ENCODE assay signal across 17 cellular contexts in genomic region chr22:30292069-30292970, GRCh38. TPM values are rescaled to one million over a fixed set of nuclear protein-coding genes. Genes with fewer than 3 reads are reported as not detected.
DNase-seq lines count a peak whose midpoint lies in the region; TF ChIP-seq lines count a peak whose summit lies in the region.
"Had no signal": no experiment of that assay in that cellular context is flagged by ENCODE, and none has a peak within 500 bp of the region (broad histone marks: within the 10 kb centered on the region; RNA-seq: fewer than 3 reads in every experiment).

No MANE protein-coding gene starts in this region.

- TF ChIP-seq POLR2A in breast epithelium (IDR thresholded peaks at IDR 0.05) = no peak
- no peak for TF ChIP-seq POLR2A in esophagus muscularis mucosa (IDR thresholded peaks at IDR 0.05; ENCODE audit: low read depth)
- TF ChIP-seq POLR2A in transverse colon (IDR thresholded peaks at IDR 0.05) = no peak

- H3K9me3 ChIP-seq in breast epithelium (no peaks in the 10 kb centered on the region), mammary epithelial cell (replicated peaks; ENCODE audit: insufficient read depth, low read length) (no peaks in the 10 kb centered on the region), esophagus muscularis mucosa (no peaks in the 10 kb centered on the region), parathyroid adenoma (ENCODE audit: control insufficient read depth, low read length) (no peaks in the 10 kb centered on the region), transverse colon (no peaks in the 10 kb centered on the region)
- H3K9me3 ChIP-seq: A549, mucosa of descending colon had no signal

- in situ Hi-C loops in mammary epithelial cell (cut with MboI; ENCODE audit: low sequenced_read_pairs in 2 of 2) = no loop called here
- in situ Hi-C loops in transverse colon (cut with MboI; ENCODE audit: low pct_ligation_motif_present in 1 of 4, low pct_unique_long_range_greater_than_20kb in 1 of 4, low sequenced_read_pairs in 3 of 4) = loop anchor here in 1 of 4 donors (25.0 kb wide), 1 partner anchor 95 kb away; the partner anchor contains the start of genes RNF215 and SEC14L2

- no peak overlapping the region for H3K4me3 ChIP-seq in breast epithelium
- no peak overlapping the region for H3K4me3 ChIP-seq in mammary epithelial cell (replicated peaks in 1 of 3; ENCODE audit: insufficient read depth in 1 of 3, low read depth in 2 of 3, low read length in 3 of 3)
- H3K4me3 ChIP-seq in esophagus muscularis mucosa = no peak overlapping the region
- H3K4me3 ChIP-seq in parathyroid adenoma (ENCODE audit: low read depth, low read length) = no peak overlapping the region
- no peak overlapping the region for H3K4me3 ChIP-seq in transverse colon
- H3K4me3 ChIP-seq: A549, mucosa of descending colon had no signal

- TF ChIP-seq EP300 in esophagus muscularis mucosa (IDR thresholded peaks at IDR 0.05) (no peak), transverse colon (IDR thresholded peaks at IDR 0.05; ENCODE audit: low read depth) (no peak)

- BruUV-seq in mammary epithelial cell (replicated peaks; lab: Mats Ljungman, UMichigan) = no TSS peak

- TF ChIP-seq CTCF in breast epithelium (IDR thresholded peaks at IDR 0.05) = no peak
- no peak for TF ChIP-seq CTCF in mammary epithelial cell (conservative IDR thresholded peaks at IDR 0.05 in 1 of 2, IDR thresholded peaks at IDR 0.05 in 1 of 2; ENCODE audit: extremely low read depth in 1 of 2, insufficient read depth in 1 of 2, low read depth in 1 of 2, low read length in 2 of 2)
- no peak for TF ChIP-seq CTCF in esophagus muscularis mucosa (IDR thresholded peaks at IDR 0.05)
- no peak for TF ChIP-seq CTCF in parathyroid adenoma (IDR thresholded peaks at IDR 0.05)
- TF ChIP-seq CTCF in transverse colon (IDR thresholded peaks at IDR 0.05) = no peak

- DNase-seq in breast epithelium (ENCODE audit: low spot score in 2 of 2) (no peak), mammary epithelial cell (no peak), esophagus muscularis mucosa (ENCODE audit: extremely low spot score) (no peak), transverse colon (no peak), ecto neural progenitor cell (ENCODE audit: low spot score) (no peak), retina (no peak), iPS-NIHi11 (ENCODE audit: low spot score) (no peak)
- DNase-seq: activated CD4-positive, CD25-positive, alpha-beta regulatory T cell treated with anti-CD3 and anti-CD28 coated beads, Interleukin-2, amount 50 U/mL, for 72 hours; GOT3; Kasumi-1; mucosa of descending colon; NCI-H187 treated with DMSO at 0.1 percent for 48 hours; stimulated activated CD4-positive, alpha-beta T cell treated with anti-CD3 and anti-CD28 coated beads, Interleukin-4, amount 100 ng/mL, for 1 hour; T-helper 1 cell had no signal

- H3K4me2 ChIP-seq in mammary epithelial cell (ENCODE audit: insufficient read depth, low read depth, low read length) = no peak overlapping the region
- no peak overlapping the region for H3K4me2 ChIP-seq in parathyroid adenoma (ENCODE audit: low read length)
- H3K4me2 ChIP-seq: A549 had no signal

- H3K79me2 ChIP-seq in mammary epithelial cell (ENCODE audit: insufficient read depth, low read length) (no peaks in the 10 kb centered on the region), parathyroid adenoma (no peaks in the 10 kb centered on the region)

- intact Hi-C loops in breast epithelium (cut with DNase I; ENCODE audit: low total_unique reads) (no loop called here), mammary epithelial cell (cut with micrococcal nuclease) (no loop called here), esophagus muscularis mucosa (cut with DNase I) (no loop called here), transverse colon (cut with DNase I; ENCODE audit: low total_unique reads) (no loop called here)

- no peaks in the 10 kb centered on the region for H4K20me1 ChIP-seq in mammary epithelial cell (ENCODE audit: insufficient read depth, low read length)

- H3K27ac ChIP-seq in breast epithelium (peak overlapping the region; percentile 96 to 98), mammary epithelial cell (ENCODE audit: insufficient read depth, low read depth, low read length) (no peak overlapping the region), esophagus muscularis mucosa (replicated peaks in 1 of 4) (peak overlapping the region; percentile 94 to 99 (median 98)), parathyroid adenoma (peak overlapping the region; percentile 98), transverse colon (peak overlapping the region; percentile 89 to 93 (median 90))
- H3K27ac ChIP-seq: A549 had no signal

- CTCF ChIA-PET in mammary epithelial cell (lab: Charles Lee; ENCODE audit: low non-redundant PET) = no interaction called here

- H3K4me1 ChIP-seq in breast epithelium (peaks cover 16 to 37% of the 10 kb centered on the region in 2 donors), mammary epithelial cell (ENCODE audit: insufficient read depth, low read length) (peaks cover 35% of the 10 kb centered on the region), esophagus muscularis mucosa (peaks cover 41 to 47% (median 45%) of the 10 kb centered on the region in 4 donors), parathyroid adenoma (peaks cover 22% of the 10 kb centered on the region), transverse colon (peaks cover 27 to 37% (median 34%) of the 10 kb centered on the region in 4 donors)

- H2AFZ ChIP-seq in mammary epithelial cell (ENCODE audit: low read depth, low read length) (no peak overlapping the region), parathyroid adenoma (no peak overlapping the region)

- H3K36me3 ChIP-seq in breast epithelium (no peaks in the 10 kb centered on the region), mammary epithelial cell (ENCODE audit: insufficient read depth, low read length) (peaks cover 8% of the 10 kb centered on the region), esophagus muscularis mucosa (peaks cover 37 to 56% (median 54%) of the 10 kb centered on the region in 4 donors), parathyroid adenoma (ENCODE audit: control insufficient read depth, insufficient read depth, low read length) (no peaks in the 10 kb centered on the region), transverse colon (peaks cover 0 to 35% (median 19%) of the 10 kb centered on the region in 4 donors)

- WGBS in mammary epithelial cell (ENCODE audit: low coverage, missing lambda C conversion rate) = 81% methylated on average over 18 of the region's 18 CpGs
- 93% methylated on average over 14 of the region's 18 CpGs for WGBS in esophagus muscularis mucosa
- WGBS in transverse colon (ENCODE audit: low coverage in 1 of 2), 2 donors = 90% methylated on average over 17 of the region's 18 CpGs; no CpG with 5 or more reads in 1 of the 2 donors

- H3K9ac ChIP-seq in mammary epithelial cell (ENCODE audit: insufficient read depth, low read length) = no peak overlapping the region
- peak overlapping the region; percentile 4 for H3K9ac ChIP-seq in parathyroid adenoma

- dilution Hi-C loops in mammary epithelial cell (cut with HindIII; ENCODE audit: low sequenced_read_pairs) = no loop called here

- H3K27me3 ChIP-seq in breast epithelium (no peaks in the 10 kb centered on the region), mammary epithelial cell (ENCODE audit: insufficient read depth, low read length) (no peaks in the 10 kb centered on the region), esophagus muscularis mucosa (no peaks in the 10 kb centered on the region), parathyroid adenoma (ENCODE audit: control insufficient read depth, insufficient read depth, low read length) (no peaks in the 10 kb centered on the region), transverse colon (no peaks in the 10 kb centered on the region)

RNA-seq across cellular contexts. Expression of gene CASTOR1, which starts 3.0 kb away (rescaled TPM):
- total RNA-seq in breast epithelium = 10 to 100 TPM; 15.5 to 26.6 (median 20.6) TPM
- total RNA-seq in mammary epithelial cell = 1 to 10 TPM; 8.7 to 9.7 TPM
- 6.3 TPM for polyA plus RNA-seq in mammary epithelial cell
- polyA minus RNA-seq in mammary epithelial cell = 9.4 TPM
- total RNA-seq in esophagus muscularis mucosa = 10 to 100 TPM; 16.5 to 19.4 (median 17.8) TPM
- 1 to 10 TPM in 2 of 4 donors, not detected in 2; 5.6 to 6.8 TPM for total RNA-seq in transverse colon

RNA-seq across cellular contexts. Expression of gene OSM, which starts 25.7 kb away (rescaled TPM):
- total RNA-seq in breast epithelium (1 to 10 TPM; 1.3 to 2.5 (median 1.3) TPM), mammary epithelial cell (not detected), esophagus muscularis mucosa (1 to 10 TPM in 1 of 4 donors, under 1 TPM in 1, not detected in 2; 0.57 to 8.3 TPM), transverse colon (not detected)
- polyA plus RNA-seq in mammary epithelial cell = not detected
- polyA minus RNA-seq in mammary epithelial cell = not detected
- total RNA-seq: renal cortical epithelial cell had no signal
- polyA plus RNA-seq: A549 had no signal

RNA-seq across cellular contexts. Expression of gene TBC1D10A, which starts 34.4 kb away (rescaled TPM):
- total RNA-seq in breast epithelium (10 to 100 TPM; 25.0 to 50.1 (median 32.4) TPM), mammary epithelial cell (10 to 100 TPM; 25.7 to 27.5 TPM), esophagus muscularis mucosa (10 to 100 TPM; 29.5 to 40.3 (median 38.0) TPM), transverse colon (10 to 100 TPM; 27.9 to 72.2 (median 45.7) TPM)
- 15.3 TPM for polyA plus RNA-seq in mammary epithelial cell
- 22.8 TPM for polyA minus RNA-seq in mammary epithelial cell

RNA-seq across cellular contexts. Expression of gene LIF, which starts 45.8 kb away (rescaled TPM):
- total RNA-seq in breast epithelium (1 to 10 TPM; 1.4 to 9.5 (median 1.6) TPM), mammary epithelial cell (10 to 100 TPM; 31.2 to 35.8 TPM), esophagus muscularis mucosa (1 to 10 TPM in 2 of 4 donors, under 1 TPM in 2; 0.19 to 4.8 (median 1.6) TPM), transverse colon (1 to 10 TPM; 4.0 to 5.2 (median 4.4) TPM)
- 7.8 TPM for polyA plus RNA-seq in mammary epithelial cell
- polyA minus RNA-seq in mammary epithelial cell = 12.0 TPM
